Comparison of ENCODE assay signal across 18 cellular contexts in the genomic region with DNA sequence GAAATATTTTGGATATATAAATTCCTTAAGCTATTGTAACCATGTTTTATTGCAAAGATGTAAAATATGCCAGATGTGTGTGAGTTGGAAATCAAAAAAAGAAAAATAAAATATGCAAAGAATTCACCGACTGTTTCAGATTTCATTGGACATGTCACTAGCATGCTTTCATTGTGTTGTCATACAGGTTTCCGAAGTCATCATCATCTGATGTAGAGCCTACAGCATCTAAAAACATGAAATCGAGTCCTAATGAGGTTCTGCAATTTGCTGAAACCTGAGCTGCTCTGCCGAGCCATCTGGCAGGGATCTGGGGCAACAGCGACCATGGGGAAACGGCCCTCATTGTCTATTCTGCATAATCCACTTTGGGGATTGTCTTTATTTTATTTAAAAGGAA.
A peak's percentile ranks its signal among the peaks of the same experiment; 100 is the strongest.
DNase-seq lines count a peak whose midpoint lies in the region; ATAC-seq and TF ChIP-seq lines count a peak whose summit lies in the region.
"Had no signal": no experiment of that assay in that cellular context is flagged by ENCODE, and none has a peak within 500 bp of the region (broad histone marks: within the 10 kb centered on the region; RNA-seq: fewer than 3 reads in every experiment).

No MANE protein-coding gene starts in this region.

- peak; percentile 85 for DNase-seq in DMS 273 (lab: John Stamatoyannopoulos, UW; ENCODE audit: unreplicated experiment)
- peak; percentile 10 for DNase-seq in IMR-90
- DNase-seq in NCI-H69 (lab: John Stamatoyannopoulos, UW) = peak; percentile 73
- peak; percentile 31 to 69 for DNase-seq in foreskin fibroblast
- no peak for DNase-seq in NCI-H1930 (lab: John Stamatoyannopoulos, UW)
- DNase-seq in hepatocyte (ENCODE audit: low spot score) = no peak
- DNase-seq: activated CD4-positive, alpha-beta T cell treated with anti-CD3 and anti-CD28 coated beads, Interleukin-2, amount 50 U/mL, for 4 hours; activated naive CD8-positive, alpha-beta T cell treated with anti-CD3 and anti-CD28 coated beads for 36 hours; AML-193; erythroblast; KG1; NCI-H187; nucleus accumbens; stimulated activated CD4-positive, alpha-beta T cell treated with anti-CD3 and anti-CD28 coated beads, Interleukin-2, amount 100 ng/mL, for 48 hours; stimulated activated naive B cell treated with anti-CD40 and anti-IgM and Interleukin-4, amounts not matched to agents 10 μg/mL and 1 μg/mL and 100 μg/mL, for 72 hours had no signal

- no peak overlapping the region for H3K9ac ChIP-seq in IMR-90 (ENCODE audit: low read depth, low read length)

- no peaks in the 10 kb centered on the region for H3K9me1 ChIP-seq in IMR-90 (ENCODE audit: insufficient read depth, low read length)

- H3K4me1 ChIP-seq in IMR-90 (ENCODE audit: control insufficient read depth, insufficient read depth, low read length) = no peaks in the 10 kb centered on the region
- H3K4me1 ChIP-seq in hepatocyte (ENCODE audit: insufficient read depth) = no peaks in the 10 kb centered on the region

- no peaks in the 10 kb centered on the region for H3K27me3 ChIP-seq in IMR-90 (ENCODE audit: control insufficient read depth, insufficient read depth, low read length)
- H3K27me3 ChIP-seq in hepatocyte = no peaks in the 10 kb centered on the region

- H3K9me2 ChIP-seq in hepatocyte (replicated peaks; ENCODE audit: insufficient read depth) = no peaks in the 10 kb centered on the region

- H2BK120ac ChIP-seq in IMR-90 (ENCODE audit: low read depth, low read length) = no peak overlapping the region

- TF ChIP-seq POLR2A in IMR-90 (IDR thresholded peaks at IDR 0.05; ENCODE audit: low read depth, low read length) = no peak

- ATAC-seq in IMR-90 (ENCODE audit: low read depth) = no peak
- ATAC-seq in GM21390 (IDR thresholded peaks at IDR 0.05; ENCODE audit: unreplicated experiment) = no peak
- no peak for ATAC-seq in HG03159 (IDR thresholded peaks at IDR 0.05; ENCODE audit: unreplicated experiment)
- ATAC-seq: SK-N-SH treated with all-trans-retinoic acid at 6 μM for 48 hours; stimulated activated naive B cell treated with anti-CD40 and anti-IgM and Interleukin-4, amounts not matched to agents 10 μg/mL and 1 μg/mL and 100 μg/mL, for 72 hours had no signal

- no peak overlapping the region for H2BK20ac ChIP-seq in IMR-90 (ENCODE audit: low read depth, low read length)

- H3K79me1 ChIP-seq in IMR-90 (ENCODE audit: low read depth in 1 of 2, low read length in 2 of 2) = no peaks in the 10 kb centered on the region

- no TSS peak for BruUV-seq in IMR-90 (replicated peaks; lab: Mats Ljungman, UMichigan)

- intact Hi-C loops in IMR-90 (cut with micrococcal nuclease) = no loop called here

- H3K14ac ChIP-seq in IMR-90 (replicated peaks; ENCODE audit: low read depth, low read length) = no peak overlapping the region

- H4K91ac ChIP-seq in IMR-90 (ENCODE audit: insufficient read depth, low read depth, low read length) = no peak overlapping the region

- TF ChIP-seq CTCF in IMR-90 (conservative IDR thresholded peaks at IDR 0.05; ENCODE audit: low read depth, low read length) (no peak), foreskin fibroblast (IDR thresholded peaks at IDR 0.05; ENCODE audit: low read depth, low read length) (no peak), hepatocyte (IDR thresholded peaks at IDR 0.05; ENCODE audit: poor library complexity) (no peak)

- H2BK15ac ChIP-seq in IMR-90 (ENCODE audit: low read depth, low read length) = no peak overlapping the region

- H3K56ac ChIP-seq in IMR-90 (ENCODE audit: extremely low read depth, insufficient read depth, low read length) = no peak overlapping the region

- H3K36me3 ChIP-seq in IMR-90 (ENCODE audit: control insufficient read depth, insufficient read depth, low read length) (no peaks in the 10 kb centered on the region), hepatocyte (replicated peaks; ENCODE audit: insufficient read depth, low read depth) (no peaks in the 10 kb centered on the region)

- CTCF ChIA-PET in IMR-90 (lab: Yijun Ruan, JAX) = interaction anchor here (0.5 to 1.0 kb wide), 2 partner anchors 10 to 716 kb away, joined by 4 to 6 read pairs; no protein-coding TSS in a partner anchor

- no peak overlapping the region for H4K8ac ChIP-seq in IMR-90 (ENCODE audit: low read depth in 2 of 2, low read length in 2 of 2)

- no peak overlapping the region for H2AK9ac ChIP-seq in IMR-90 (replicated peaks; ENCODE audit: low read depth, low read length, poor library complexity)

- H3K4me2 ChIP-seq in IMR-90 (ENCODE audit: low read depth, low read length) = no peak overlapping the region
- H3K4me2 ChIP-seq in hepatocyte = no peak overlapping the region

- H3K79me2 ChIP-seq in hepatocyte = no peaks in the 10 kb centered on the region

- no peak overlapping the region for H3K23ac ChIP-seq in IMR-90 (ENCODE audit: low read depth, low read length)

- H3K9me3 ChIP-seq in IMR-90 (ENCODE audit: control insufficient read depth, insufficient read depth, low read length) (peaks cover 3% of the 10 kb centered on the region), hepatocyte (ENCODE audit: low read depth) (no peaks in the 10 kb centered on the region)

- H2AFZ ChIP-seq in IMR-90 (replicated peaks; ENCODE audit: low read length, poor library complexity) (no peak overlapping the region), hepatocyte (no peak overlapping the region)

- no peak overlapping the region for H3K4me3 ChIP-seq in IMR-90 (ENCODE audit: insufficient read depth, low read depth, low read length)
- no peak overlapping the region for H3K4me3 ChIP-seq in foreskin fibroblast (ENCODE audit: low read depth in 1 of 2, low read length in 2 of 2)
- no peak overlapping the region for H3K4me3 ChIP-seq in hepatocyte

- in situ Hi-C loops in IMR-90 (cut with MboI; ENCODE audit: low sequenced_read_pairs) = no loop called here

- H3K4ac ChIP-seq in IMR-90 (ENCODE audit: low read depth, low read length) = no peak overlapping the region

- no peak overlapping the region for H2BK5ac ChIP-seq in IMR-90 (ENCODE audit: low read depth, low read length, poor library complexity, severe bottlenecking)

- H2AK5ac ChIP-seq in IMR-90 (ENCODE audit: low read depth, low read length) = no peak overlapping the region

- H4K5ac ChIP-seq in IMR-90 (ENCODE audit: low read depth, low read length) = no peak overlapping the region

- TF ChIP-seq RAD21 in IMR-90 (IDR thresholded peaks at IDR 0.05; ENCODE audit: low read length) = no peak

- POLR2A ChIA-PET in IMR-90 (lab: Charles Lee; ENCODE audit: unreplicated experiment) = interaction anchor here (0.6 kb wide), 1 partner anchor 63 kb away, joined by 3 read pairs; no protein-coding TSS in a partner anchor

- no peak overlapping the region for H3K27ac ChIP-seq in IMR-90 (ENCODE audit: insufficient read depth, low read length)
- H3K27ac ChIP-seq in hepatocyte = no peak overlapping the region

- dilution Hi-C loops in IMR-90 (cut with HindIII; ENCODE audit: low sequenced_read_pairs, unreplicated experiment) = no loop called here

- WGBS in IMR-90 (ENCODE audit: extremely low coverage in 2 of 2, insufficient read length in 1 of 2), 2 experiments = 93% methylated on average over 2 of the region's 6 CpGs; no CpG with 5 or more reads in 1 of the 2 experiments
- 75% methylated on average over 6 of the region's 6 CpGs for whole genome bisulfite sequencing in hepatocyte (ENCODE audit: low lambda C conversion rate, missing lambda C conversion rate)

- H3K18ac ChIP-seq in IMR-90 (ENCODE audit: low read depth, low read length) = no peak overlapping the region

- H4K20me1 ChIP-seq in IMR-90 (ENCODE audit: insufficient read depth, low read length) (no peaks in the 10 kb centered on the region), hepatocyte (ENCODE audit: insufficient read depth, poor library complexity, severe bottlenecking) (no peaks in the 10 kb centered on the region)

TF ChIP-seq in IMR-90, 13 proteins besides CTCF, POLR2A, EP300 and RAD21:
- no peak for TF ChIP-seq BHLHE40 (IDR thresholded peaks at IDR 0.05; ENCODE audit: low read depth, low read length)
- TF ChIP-seq, protein P1, sequence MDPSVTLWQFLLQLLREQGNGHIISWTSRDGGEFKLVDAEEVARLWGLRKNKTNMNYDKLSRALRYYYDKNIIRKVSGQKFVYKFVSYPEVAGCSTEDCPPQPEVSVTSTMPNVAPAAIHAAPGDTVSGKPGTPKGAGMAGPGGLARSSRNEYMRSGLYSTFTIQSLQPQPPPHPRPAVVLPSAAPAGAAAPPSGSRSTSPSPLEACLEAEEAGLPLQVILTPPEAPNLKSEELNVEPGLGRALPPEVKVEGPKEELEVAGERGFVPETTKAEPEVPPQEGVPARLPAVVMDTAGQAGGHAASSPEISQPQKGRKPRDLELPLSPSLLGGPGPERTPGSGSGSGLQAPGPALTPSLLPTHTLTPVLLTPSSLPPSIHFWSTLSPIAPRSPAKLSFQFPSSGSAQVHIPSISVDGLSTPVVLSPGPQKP (IDR thresholded peaks at IDR 0.05; ENCODE audit: borderline replicate concordance, low read depth, low read length) = no peak

Comparison
In these comparisons a context has a peak if more than half of its experiments do, and no peak if none do; other contexts are left out.
1. DNase-seq: peak in DMS 273 (single experiment), IMR-90 (single experiment), NCI-H69 (single experiment) and foreskin fibroblast (2 of 2); none in NCI-H1930 (0 of 2) and hepatocyte (single experiment).